Comparison of ENCODE assay signal across 8 cellular contexts in the genomic region with DNA sequence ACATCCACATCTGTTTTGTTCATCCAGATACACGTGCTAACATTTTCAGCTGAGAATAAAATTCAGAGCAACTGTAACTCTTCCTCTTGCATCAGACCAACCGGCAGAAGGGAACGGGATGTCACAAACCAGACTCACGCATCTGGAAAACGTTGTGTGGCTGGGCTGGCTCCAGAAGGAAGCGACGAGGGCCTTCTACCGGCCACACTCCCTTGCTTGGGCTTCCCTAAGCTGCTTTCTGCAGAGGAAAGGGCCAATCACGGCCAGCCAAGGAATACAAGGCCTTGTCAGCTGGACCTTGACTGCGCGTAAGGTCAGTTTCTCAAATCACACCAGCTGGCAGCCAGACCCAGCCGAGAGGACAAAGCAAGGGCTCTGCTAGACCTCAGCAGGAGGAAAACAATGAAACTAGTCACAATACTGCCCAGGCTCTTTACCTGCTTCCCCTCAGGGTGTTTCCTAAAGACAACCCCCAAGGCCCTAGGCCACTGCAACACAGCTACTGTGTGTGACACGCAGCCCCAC.
A peak's percentile ranks its signal among the peaks of the same experiment; 100 is the strongest.
DNase-seq lines count a peak whose midpoint lies in the region; ATAC-seq and TF ChIP-seq lines count a peak whose summit lies in the region.

No MANE protein-coding gene starts in this region.

- H3K36me3 Mint-ChIP-seq in activated T-helper 1 cell treated with anti-CD3 and anti-CD28 coated beads, Interleukin-12 subunit alpha, Interleukin-12 subunit beta, Interleukin-2, Interleukin-4 antibody, amounts not matched to agents 30 ng/mL and 10 ng/mL and 1 ng/mL, durations not matched to agents 14 hours and 24 hours and 36 hours (ENCODE audit: low read depth) = peaks cover 28% of the 10 kb centered on the region

- H3K27ac Mint-ChIP-seq in activated T-helper 1 cell treated with anti-CD3 and anti-CD28 coated beads, Interleukin-12 subunit alpha, Interleukin-12 subunit beta, Interleukin-2, Interleukin-4 antibody, amounts not matched to agents 30 ng/mL and 10 ng/mL and 1 ng/mL, durations not matched to agents 14 hours and 24 hours and 36 hours = peak overlapping the region; percentile 77

- no peak for TF ChIP-seq CTCF in HFF-Myc (IDR thresholded peaks at IDR 0.05; ENCODE audit: low read depth, low read length, missing control alignments)
- no peak for TF ChIP-seq CTCF in GM13977 (IDR thresholded peaks at IDR 0.05; ENCODE audit: extremely low read depth, insufficient read depth, missing control alignments)

- intact Hi-C loops in activated T-helper 1 cell treated with anti-CD3 and anti-CD28 coated beads, Interleukin-12 subunit alpha, Interleukin-12 subunit beta, Interleukin-2, Interleukin-4 antibody, amounts not matched to agents 30 ng/mL and 10 ng/mL and 1 ng/mL, durations not matched to agents 14 hours and 24 hours and 36 hours (cut with micrococcal nuclease) = no loop called here
- intact Hi-C loops in left cardiac atrium (cut with DNase I) = no loop called here

- no peak overlapping the region for H3K4me3 Mint-ChIP-seq in activated T-helper 1 cell treated with anti-CD3 and anti-CD28 coated beads, Interleukin-12 subunit alpha, Interleukin-12 subunit beta, Interleukin-2, Interleukin-4 antibody, amounts not matched to agents 30 ng/mL and 10 ng/mL and 1 ng/mL, durations not matched to agents 14 hours and 24 hours and 36 hours

- no peaks in the 10 kb centered on the region for H3K9me3 Mint-ChIP-seq in activated T-helper 1 cell treated with anti-CD3 and anti-CD28 coated beads, Interleukin-12 subunit alpha, Interleukin-12 subunit beta, Interleukin-2, Interleukin-4 antibody, amounts not matched to agents 30 ng/mL and 10 ng/mL and 1 ng/mL, durations not matched to agents 14 hours and 24 hours and 36 hours

- peaks cover 64% of the 10 kb centered on the region for H3K4me1 Mint-ChIP-seq in activated T-helper 1 cell treated with anti-CD3 and anti-CD28 coated beads, Interleukin-12 subunit alpha, Interleukin-12 subunit beta, Interleukin-2, Interleukin-4 antibody, amounts not matched to agents 30 ng/mL and 10 ng/mL and 1 ng/mL, durations not matched to agents 14 hours and 24 hours and 36 hours (ENCODE audit: low read depth)

- H3K27me3 Mint-ChIP-seq in activated T-helper 1 cell treated with anti-CD3 and anti-CD28 coated beads, Interleukin-12 subunit alpha, Interleukin-12 subunit beta, Interleukin-2, Interleukin-4 antibody, amounts not matched to agents 30 ng/mL and 10 ng/mL and 1 ng/mL, durations not matched to agents 14 hours and 24 hours and 36 hours (ENCODE audit: insufficient read depth) = no peaks in the 10 kb centered on the region

- H3K4me3 ChIP-seq in HFF-Myc (replicated peaks; ENCODE audit: low read depth, low read length) = no peak overlapping the region

- ATAC-seq in left cardiac atrium = peak; percentile 97 to 98

- in situ Hi-C loops in GM13977 (cut with MboI; ENCODE audit: low pct_unique_long_range_greater_than_20kb, low sequenced_read_pairs, unreplicated experiment) = no loop called here

- DNase-seq in HFF-Myc (ENCODE audit: extremely low read depth, low read depth) (peak; percentile 74), left cardiac atrium (peak; percentile 88), retina (peak; percentile 65), NCI-H1105 (lab: John Stamatoyannopoulos, UW) (no peak), GM13977 (ENCODE audit: low spot score) (no peak), NCI-H1092 treated with DMSO at 0.1 percent for 48 hours (lab: John Stamatoyannopoulos, UW) (no peak)
- DNase-seq in activated T-helper 1 cell treated with anti-CD3 and anti-CD28 coated beads, Interleukin-12 subunit alpha, Interleukin-12 subunit beta, Interleukin-2, Interleukin-4 antibody, amounts not matched to agents 30 ng/mL and 10 ng/mL and 1 ng/mL, durations not matched to agents 14 hours and 24 hours and 36 hours (ENCODE audit: low spot score) = no peak
- DNase-seq in stimulated activated CD4-positive, alpha-beta T cell treated with anti-CD3 and anti-CD28 coated beads, Interleukin-1b, Interleukin-23, amount 100 ng/mL, for 48 hours = no peak

Comparison
In these comparisons a context has a peak if more than half of its experiments do, and no peak if none do; other contexts are left out.
1. DNase-seq: peak in HFF-Myc (single experiment), left cardiac atrium (single experiment) and retina (single experiment); none in activated T-helper 1 cell treated with anti-CD3 and anti-CD28 coated beads, Interleukin-12 subunit alpha, Interleukin-12 subunit beta, Interleukin-2, Interleukin-4 antibody, amounts not matched to agents 30 ng/mL and 10 ng/mL and 1 ng/mL, durations not matched to agents 14 hours and 24 hours and 36 hours (single experiment), NCI-H1105 (single experiment), GM13977 (single experiment), stimulated activated CD4-positive, alpha-beta T cell treated with anti-CD3 and anti-CD28 coated beads, Interleukin-1b, Interleukin-23, amount 100 ng/mL, for 48 hours (single experiment) and NCI-H1092 treated with DMSO at 0.1 percent for 48 hours (single experiment).